Comparison of ENCODE assay signal across 1 cellular context in the genomic region with DNA sequence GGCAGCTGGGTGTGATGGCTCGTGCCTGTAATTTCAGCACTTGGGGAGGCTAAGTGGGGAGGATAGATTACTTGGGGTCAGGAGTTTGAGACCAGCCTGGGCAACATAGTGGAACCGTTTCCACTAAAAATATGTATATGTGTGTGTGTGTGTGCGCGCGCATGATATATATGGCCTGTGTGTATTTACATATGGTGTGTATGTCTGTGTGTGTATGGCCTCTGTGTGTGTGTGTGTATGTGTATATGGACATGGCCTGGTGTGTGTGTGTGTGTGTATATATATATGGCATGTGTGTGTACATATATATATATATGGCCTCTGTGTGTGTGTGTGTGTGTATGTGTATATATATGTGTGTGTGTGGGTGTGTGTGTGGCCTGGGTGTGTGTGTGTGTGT.
TF ChIP-seq lines count a peak whose summit lies in the region.

No MANE protein-coding gene starts in this region.

TF ChIP-seq in IMR-90, 13 proteins besides CTCF, POLR2A, EP300 and RAD21:
- no peak for TF ChIP-seq MXI1 (IDR thresholded peaks at IDR 0.05; ENCODE audit: borderline replicate concordance, low read depth, low read length)
- TF ChIP-seq BHLHE40 (IDR thresholded peaks at IDR 0.05; ENCODE audit: low read depth, low read length): no peak
- no peak for TF ChIP-seq MAFK (IDR thresholded peaks at IDR 0.05; ENCODE audit: low read depth, low read length)
